21 cellular contexts compared by ENCODE assay signal in the genomic region with DNA sequence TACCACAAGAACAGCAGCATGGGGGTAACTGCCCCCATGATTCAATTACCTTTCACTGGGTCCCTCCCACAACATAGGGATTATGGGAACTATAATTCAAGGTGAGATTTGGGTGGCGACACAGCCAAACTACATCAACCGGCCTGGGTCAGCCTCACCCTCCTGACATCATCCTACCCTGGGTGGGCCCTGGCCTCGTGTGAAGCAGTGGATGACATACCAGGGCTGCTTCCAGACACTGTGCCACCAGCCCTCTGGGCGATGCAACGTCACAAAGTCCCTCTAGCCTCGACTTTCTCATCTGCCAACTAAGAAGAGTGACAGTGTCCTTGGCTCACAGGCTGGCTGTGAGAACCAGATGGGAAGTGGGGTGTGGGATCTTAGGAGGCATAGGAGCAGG. TPM values are rescaled to one million over a fixed set of nuclear protein-coding genes. Genes with fewer than 3 reads are reported as not detected.
DNase-seq lines count a peak whose midpoint lies in the region; ATAC-seq and TF ChIP-seq lines count a peak whose summit lies in the region.
"Had no signal": no experiment of that assay in that cellular context is flagged by ENCODE, and none has a peak within 500 bp of the region (broad histone marks: within the 10 kb centered on the region; RNA-seq: fewer than 3 reads in every experiment).

No MANE protein-coding gene starts in this region.

- H3F3A ChIP-seq in neural progenitor cell (ENCODE audit: low read depth) = no peaks in the 10 kb centered on the region

- H3K4me3 Mint-ChIP-seq in CD14-positive monocyte (no peak overlapping the region), neural progenitor cell (no peak overlapping the region)
- H3K4me3 Mint-ChIP-seq: CD4-positive, CD25-positive, alpha-beta regulatory T cell had no signal

- H2AFZ ChIP-seq in neural progenitor cell (replicated peaks) = no peak overlapping the region

- CTCF ChIA-PET in AG04450 (lab: Charles Lee) = interaction anchor here (2.5 kb wide), 1 partner anchor 27 kb away, joined by 11 read pairs; the partner anchor contains the start of gene MRGPRF

- H3K9me3 ChIP-seq in AG04450 (ENCODE audit: control insufficient read depth, insufficient read depth, low read length) (no peaks in the 10 kb centered on the region), SK-N-MC (ENCODE audit: low read depth, low read length) (no peaks in the 10 kb centered on the region), neural progenitor cell (ENCODE audit: low read depth) (no peaks in the 10 kb centered on the region)
- H3K9me3 ChIP-seq: HAP-1 had no signal

- H3K36me3 Mint-ChIP-seq in CD14-positive monocyte = no peaks in the 10 kb centered on the region
- no peaks in the 10 kb centered on the region for H3K36me3 Mint-ChIP-seq in neural progenitor cell
- H3K36me3 Mint-ChIP-seq: CD4-positive, CD25-positive, alpha-beta regulatory T cell had no signal

- H3K27ac Mint-ChIP-seq in CD14-positive monocyte (peak overlapping the region; percentile 68 to 94 (median 87)), neural progenitor cell (peak overlapping the region; percentile 72)
- H3K27ac Mint-ChIP-seq: CD4-positive, CD25-positive, alpha-beta regulatory T cell had no signal

- no peaks in the 10 kb centered on the region for H3K9me3 Mint-ChIP-seq in CD14-positive monocyte
- peaks cover 1% of the 10 kb centered on the region for H3K9me3 Mint-ChIP-seq in neural progenitor cell
- H3K9me3 Mint-ChIP-seq: CD4-positive, CD25-positive, alpha-beta regulatory T cell had no signal

- no peak for DNase-seq in AG04450 (ENCODE audit: low read depth, low spot score)
- DNase-seq in CD14-positive monocyte (ENCODE audit: low spot score) = no peak
- DNase-seq in SK-N-MC (ENCODE audit: low read depth, low spot score) = no peak
- no peak for DNase-seq in neural progenitor cell (ENCODE audit: low spot score)
- DNase-seq in ecto neural progenitor cell (ENCODE audit: low spot score) = no peak
- DNase-seq: ACHN; AML-193; CD4-positive, CD25-positive, alpha-beta regulatory T cell; COR-L47; GF-D8; KG1; NCI-H1105 treated with DMSO at 0.1 percent for 48 hours; NCI-H1694 treated with DMSO at 0.1 percent for 48 hours; NCI-H510A treated with DMSO at 0.1 percent for 48 hours; NCI-H82; SHP77 had no signal

- POLR2A ChIA-PET in AG04450 (lab: Yijun Ruan, JAX) = no interaction called here

- H3K36me3 ChIP-seq in SK-N-MC (ENCODE audit: insufficient read depth, low read length) = no peaks in the 10 kb centered on the region
- H3K36me3 ChIP-seq in neural progenitor cell = no peaks in the 10 kb centered on the region
- H3K36me3 ChIP-seq: HAP-1 had no signal

- H3K4me3 ChIP-seq in AG04450 (ENCODE audit: low read depth, low read length) (no peak overlapping the region), SK-N-MC (no peak overlapping the region), neural progenitor cell (no peak overlapping the region)
- H3K4me3 ChIP-seq: HAP-1 had no signal

- H3K27me3 Mint-ChIP-seq in CD14-positive monocyte (ENCODE audit: low read depth in 3 of 3) (peaks cover 0 to 2% (median 2%) of the 10 kb centered on the region in 3 donors), neural progenitor cell (ENCODE audit: insufficient read depth, low read depth) (peaks cover 4% of the 10 kb centered on the region)

- no peaks in the 10 kb centered on the region for H3K79me2 ChIP-seq in neural progenitor cell (ENCODE audit: low read depth)

- ATAC-seq in HG02763 (IDR thresholded peaks at IDR 0.05; ENCODE audit: unreplicated experiment) (no peak), HG02840 (IDR thresholded peaks at IDR 0.05; ENCODE audit: low FRiP score, unreplicated experiment) (no peak)

- H3K4me2 ChIP-seq in neural progenitor cell = no peak overlapping the region

- H3K27me3 ChIP-seq in AG04450 (ENCODE audit: control insufficient read depth, insufficient read depth, low read length) (no peaks in the 10 kb centered on the region), neural progenitor cell (no peaks in the 10 kb centered on the region)

- H3K9ac ChIP-seq in SK-N-MC (ENCODE audit: insufficient read length) (no peak overlapping the region), neural progenitor cell (no peak overlapping the region)

- H3K4me1 Mint-ChIP-seq in CD14-positive monocyte (peaks cover 53% of the 10 kb centered on the region), neural progenitor cell (peaks cover 27% of the 10 kb centered on the region)

- peak overlapping the region; percentile 86 for H3K27ac ChIP-seq in AG04450 (ENCODE audit: low read depth, low read length)
- H3K27ac ChIP-seq in SK-N-MC = peak overlapping the region; percentile 95
- no peak overlapping the region for H3K27ac ChIP-seq in neural progenitor cell

- peaks cover 12% of the 10 kb centered on the region for H3K4me1 ChIP-seq in neural progenitor cell

- TF ChIP-seq CTCF in AG04450 (IDR thresholded peaks at IDR 0.05; ENCODE audit: low read depth, low read length) (no peak), CD14-positive monocyte (IDR thresholded peaks at IDR 0.05) (no peak), neural progenitor cell (IDR thresholded peaks at IDR 0.05) (no peak)

- H4K20me1 ChIP-seq in neural progenitor cell (ENCODE audit: low read depth) = no peaks in the 10 kb centered on the region

- intact Hi-C loops in CD14-positive monocyte (cut with micrococcal nuclease) = loop anchor here in 1 of 2 donors (10.0 kb wide), 1 partner anchor 255 kb away; the partner anchor contains the start of gene MYEOV

RNA-seq across cellular contexts. Expression of gene TPCN2, which starts 8.7 kb away (rescaled TPM):
- 6.4 and 7.4 TPM in 2 replicates for polyA plus RNA-seq in AG04450 (2011; rRNA removed)
- polyA minus RNA-seq in AG04450 (2011; rRNA and poly(A)+ RNA removed) = 8.6 and 11.1 TPM in 2 replicates
- 10 to 100 TPM; 29.3 to 31.5 TPM for polyA plus RNA-seq in CD14-positive monocyte
- total RNA-seq in neural progenitor cell (ENCODE audit: low replicate concordance) = 7.2 and 10.9 TPM in 2 replicates

RNA-seq across cellular contexts. Expression of gene MRGPRF, which starts 27.0 kb away (rescaled TPM):
- polyA plus RNA-seq in AG04450 (2011; rRNA removed) (28.6 and 34.4 TPM in 2 replicates), CD14-positive monocyte (under 1 TPM in 1 of 2 donors, not detected in 1; 0.22 TPM)
- 26.8 and 28.0 TPM in 2 replicates for polyA minus RNA-seq in AG04450 (2011; rRNA and poly(A)+ RNA removed)
- total RNA-seq in neural progenitor cell (ENCODE audit: low replicate concordance) = 0.56 and 3.5 TPM in 2 replicates
- total RNA-seq: CD4-positive, CD25-positive, alpha-beta regulatory T cell; Daoy; RPMI7951 had no signal
- polyA plus RNA-seq: CD4-positive, CD25-positive, alpha-beta regulatory T cell had no signal

RNA-seq across cellular contexts. Expression of gene MRGPRD, which starts 59.3 kb away (rescaled TPM):
- polyA plus RNA-seq in AG04450 (2011; rRNA removed) (not detected in 2 replicates), CD14-positive monocyte (not detected)
- not detected in 2 replicates for polyA minus RNA-seq in AG04450 (2011; rRNA and poly(A)+ RNA removed)
- total RNA-seq in neural progenitor cell (ENCODE audit: low replicate concordance) = not detected in 2 replicates
- total RNA-seq: CD4-positive, CD25-positive, alpha-beta regulatory T cell; Daoy; RPMI7951 had no signal

Comparison
In these comparisons a context has a peak if more than half of its experiments do, and no peak if none do; other contexts are left out.
1. RNA of gene MRGPRF, which starts 27.0 kb away (polyA plus RNA-seq): 28.6 to 34.4 TPM in AG04450; 0.22 TPM in CD14-positive monocyte; every median in the first group is over 10 times any median in the second.